Comparison of ENCODE assay signal across 8 cellular contexts in the genomic region with DNA sequence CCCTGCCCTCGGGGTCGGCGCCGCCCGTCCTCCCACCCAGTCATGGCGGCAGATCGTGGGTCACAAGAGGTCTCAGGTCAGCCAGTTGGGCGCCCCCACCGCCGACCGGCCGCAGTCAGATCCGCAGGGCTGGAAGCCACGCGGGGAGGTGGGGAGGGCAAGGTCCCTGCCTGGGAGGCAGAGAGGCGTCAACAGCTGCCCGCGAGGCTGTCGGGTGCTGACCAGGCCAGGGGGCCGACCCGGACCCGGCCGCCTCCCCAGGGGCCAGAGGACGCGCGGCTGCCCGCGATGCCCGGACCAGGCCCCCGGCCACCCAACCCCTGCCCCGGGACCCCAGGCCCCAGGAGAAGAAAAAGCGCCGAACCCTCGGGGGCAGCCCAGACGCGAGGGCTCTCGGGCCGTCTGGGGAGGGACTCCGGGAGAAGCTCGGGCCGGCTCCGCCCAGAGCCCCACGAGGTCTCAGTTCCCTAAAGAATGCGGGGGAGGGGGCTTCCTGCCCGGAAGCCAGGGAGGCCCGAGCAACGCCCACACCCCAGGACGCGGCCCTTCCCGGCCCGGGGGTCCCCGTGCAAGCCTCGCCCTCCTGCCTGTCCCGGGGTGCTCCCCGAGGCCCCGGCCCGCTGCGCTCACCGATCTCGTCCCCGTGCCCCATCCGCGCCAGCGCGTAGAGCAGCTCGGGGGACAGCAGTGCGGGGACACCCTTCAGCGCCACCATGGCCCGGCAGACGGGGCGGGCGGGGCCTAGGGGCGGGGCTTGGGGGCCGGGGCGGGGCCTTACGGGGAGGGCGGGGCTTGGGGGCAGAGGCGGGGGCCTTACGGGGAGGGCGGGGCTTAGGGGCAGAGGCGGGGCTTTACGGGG. TPM values are rescaled to one million over a fixed set of nuclear protein-coding genes. Genes with fewer than 3 reads are reported as not detected.
DNase-seq lines count a peak whose midpoint lies in the region; ATAC-seq and TF ChIP-seq lines count a peak whose summit lies in the region.

A gene with protein sequence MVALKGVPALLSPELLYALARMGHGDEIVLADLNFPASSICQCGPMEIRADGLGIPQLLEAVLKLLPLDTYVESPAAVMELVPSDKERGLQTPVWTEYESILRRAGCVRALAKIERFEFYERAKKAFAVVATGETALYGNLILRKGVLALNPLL (minus strand): TSS at position 727 of the 859 bp plus-strand sequence. CDS start 12 bp downstream, at position 715.

- ATAC-seq in HG03457 (IDR thresholded peaks at IDR 0.05; ENCODE audit: unreplicated experiment): peak; percentile 54

- H4K20me1 ChIP-seq in smooth muscle cell (ENCODE audit: low read depth): peaks cover 19% of the 10 kb centered on the region

- H3K27me3 ChIP-seq in ascending aorta: no peaks in the 10 kb centered on the region
- peaks cover 9% of the 10 kb centered on the region for H3K27me3 ChIP-seq in iPS-18a (ENCODE audit: control insufficient read depth, insufficient read depth, low read length)
- no peaks in the 10 kb centered on the region for H3K27me3 ChIP-seq in smooth muscle cell (ENCODE audit: low read depth)

- DNase-seq in CD14-positive monocyte (ENCODE audit: low spot score) (no peak), GM19240 (ENCODE audit: insufficient read length, low spot score) (peak; percentile 80), ascending aorta (ENCODE audit: low spot score in 2 of 2) (peak in 1 of 2 donors; percentile 79), smooth muscle cell (lab: John Stamatoyannopoulos, UW; ENCODE audit: unreplicated experiment) (peak; percentile 37), NCI-H2081 treated with DMSO at 0.1 percent for 48 hours (lab: John Stamatoyannopoulos, UW) (no peak)

- H3F3A ChIP-seq in smooth muscle cell (ENCODE audit: low read depth): no peaks in the 10 kb centered on the region

- H3K36me3 Mint-ChIP-seq in CD14-positive monocyte: peaks cover 13 to 16% of the 10 kb centered on the region in 2 donors
- H3K36me3 Mint-ChIP-seq in T-helper 1 cell treated with Interleukin-12 subunit alpha and Interleukin-12 subunit beta and Interleukin-4 antibody, amounts not matched to agents 30 μg/mL and 1 μg/mL, for 36 hours (ENCODE audit: low read depth): peaks cover 6% of the 10 kb centered on the region

- H3K4me3 Mint-ChIP-seq in CD14-positive monocyte: peak within 1 kb of the TSS; percentile 77 to 87
- H3K4me3 Mint-ChIP-seq in T-helper 1 cell treated with Interleukin-12 subunit alpha and Interleukin-12 subunit beta and Interleukin-4 antibody, amounts not matched to agents 30 μg/mL and 1 μg/mL, for 36 hours: peak within 1 kb of the TSS; percentile 67

- H3K4me2 ChIP-seq in smooth muscle cell: peak within 1 kb of the TSS; percentile 90

- H3K4me1 Mint-ChIP-seq in CD14-positive monocyte: peaks cover 12% of the 10 kb centered on the region
- no peaks in the 10 kb centered on the region for H3K4me1 Mint-ChIP-seq in T-helper 1 cell treated with Interleukin-12 subunit alpha and Interleukin-12 subunit beta and Interleukin-4 antibody, amounts not matched to agents 30 μg/mL and 1 μg/mL, for 36 hours (ENCODE audit: low read depth)

- peak within 1 kb of the TSS in 3 of 7 donors; percentile 50 to 57 (median 50) for H3K27ac Mint-ChIP-seq in CD14-positive monocyte
- no peak within 1 kb of the TSS for H3K27ac Mint-ChIP-seq in T-helper 1 cell treated with Interleukin-12 subunit alpha and Interleukin-12 subunit beta and Interleukin-4 antibody, amounts not matched to agents 30 μg/mL and 1 μg/mL, for 36 hours

- peaks cover 0 to 6% (median 0%) of the 10 kb centered on the region in 3 donors for H3K27me3 Mint-ChIP-seq in CD14-positive monocyte (ENCODE audit: low read depth in 3 of 3)
- H3K27me3 Mint-ChIP-seq in T-helper 1 cell treated with Interleukin-12 subunit alpha and Interleukin-12 subunit beta and Interleukin-4 antibody, amounts not matched to agents 30 μg/mL and 1 μg/mL, for 36 hours (ENCODE audit: low read depth): no peaks in the 10 kb centered on the region

- H3K36me3 ChIP-seq in ascending aorta: peaks cover 2 to 6% of the 10 kb centered on the region in 2 donors
- H3K36me3 ChIP-seq in iPS-18a (ENCODE audit: control insufficient read depth, low read depth, low read length): peaks cover 12% of the 10 kb centered on the region
- H3K36me3 ChIP-seq in smooth muscle cell (ENCODE audit: low read depth): no peaks in the 10 kb centered on the region

- under 1% methylated on average over 32 of the region's 82 CpGs for WGBS in smooth muscle cell (ENCODE audit: low lambda C conversion rate)

- H3K9ac ChIP-seq in iPS-18a (ENCODE audit: low read length): peak within 1 kb of the TSS; percentile 59
- H3K9ac ChIP-seq in smooth muscle cell (ENCODE audit: low read depth): peak within 1 kb of the TSS; percentile 78

- peaks cover 6 to 12% of the 10 kb centered on the region in 2 donors for H3K4me1 ChIP-seq in ascending aorta
- H3K4me1 ChIP-seq in iPS-18a (ENCODE audit: control insufficient read depth, low read depth, low read length): no peaks in the 10 kb centered on the region
- H3K4me1 ChIP-seq in smooth muscle cell (ENCODE audit: low read depth): no peaks in the 10 kb centered on the region

- TF ChIP-seq CTCF in CD14-positive monocyte (IDR thresholded peaks at IDR 0.05) (no peak), ascending aorta (IDR thresholded peaks at IDR 0.05) (no peak), smooth muscle cell (IDR thresholded peaks at IDR 0.05; ENCODE audit: borderline replicate concordance, insufficient read depth, poor library complexity, severe bottlenecking) (no peak)

- H3K79me2 ChIP-seq in smooth muscle cell (ENCODE audit: low read depth): no peaks in the 10 kb centered on the region

- H3K27ac ChIP-seq in ascending aorta (peak within 1 kb of the TSS; percentile 46), iPS-18a (ENCODE audit: low read length) (no peak within 1 kb of the TSS), smooth muscle cell (ENCODE audit: low read depth) (no peak within 1 kb of the TSS)

- peaks cover 0 to 1% (median 0%) of the 10 kb centered on the region in 7 donors for H3K9me3 Mint-ChIP-seq in CD14-positive monocyte
- H3K9me3 Mint-ChIP-seq in T-helper 1 cell treated with Interleukin-12 subunit alpha and Interleukin-12 subunit beta and Interleukin-4 antibody, amounts not matched to agents 30 μg/mL and 1 μg/mL, for 36 hours: no peaks in the 10 kb centered on the region

- H3K9me3 ChIP-seq in ascending aorta (no peaks in the 10 kb centered on the region), iPS-18a (ENCODE audit: control insufficient read depth, low read depth, low read length) (no peaks in the 10 kb centered on the region), smooth muscle cell (replicated peaks; ENCODE audit: low read depth) (no peaks in the 10 kb centered on the region)

- H3K4me3 ChIP-seq in ascending aorta (peak within 1 kb of the TSS; percentile 72 to 81), iPS-18a (ENCODE audit: low read length) (peak within 1 kb of the TSS; percentile 73), smooth muscle cell (peak within 1 kb of the TSS; percentile 61)

- peak within 1 kb of the TSS; percentile 89 for H2AFZ ChIP-seq in smooth muscle cell (ENCODE audit: low read depth)

- intact Hi-C loops in CD14-positive monocyte (cut with micrococcal nuclease) (no loop called here), ascending aorta (cut with DNase I) (loop anchor here (1.0 kb wide), 1 partner anchor 16 kb away; the partner anchor contains the start of gene ECHS1)

RNA-seq across cellular contexts. Expression of the gene that starts here (rescaled TPM):
- polyA plus RNA-seq in CD14-positive monocyte (10 to 100 TPM; 39.0 to 56.8 TPM), smooth muscle cell (43.9 and 46.7 TPM in 2 replicates)
- total RNA-seq in ascending aorta (38.5 TPM), smooth muscle cell (16.6 and 19.5 TPM in 2 replicates)

Comparison
In these comparisons a context has a peak if more than half of its experiments do, and no peak if none do; other contexts are left out.
1. DNase-seq: peak in GM19240 (single experiment) and smooth muscle cell (single experiment); none in CD14-positive monocyte (single experiment) and NCI-H2081 treated with DMSO at 0.1 percent for 48 hours (single experiment).
2. H3K27ac ChIP-seq: peak in ascending aorta (2 of 2); none in iPS-18a (single experiment) and smooth muscle cell (single experiment).
3. Peak in every context shown above with its lines, with median percentiles within 50 percentile points of each other: H3K4me3 ChIP-seq.